ENCODE assay signal across 8 cellular contexts in the genomic region with DNA sequence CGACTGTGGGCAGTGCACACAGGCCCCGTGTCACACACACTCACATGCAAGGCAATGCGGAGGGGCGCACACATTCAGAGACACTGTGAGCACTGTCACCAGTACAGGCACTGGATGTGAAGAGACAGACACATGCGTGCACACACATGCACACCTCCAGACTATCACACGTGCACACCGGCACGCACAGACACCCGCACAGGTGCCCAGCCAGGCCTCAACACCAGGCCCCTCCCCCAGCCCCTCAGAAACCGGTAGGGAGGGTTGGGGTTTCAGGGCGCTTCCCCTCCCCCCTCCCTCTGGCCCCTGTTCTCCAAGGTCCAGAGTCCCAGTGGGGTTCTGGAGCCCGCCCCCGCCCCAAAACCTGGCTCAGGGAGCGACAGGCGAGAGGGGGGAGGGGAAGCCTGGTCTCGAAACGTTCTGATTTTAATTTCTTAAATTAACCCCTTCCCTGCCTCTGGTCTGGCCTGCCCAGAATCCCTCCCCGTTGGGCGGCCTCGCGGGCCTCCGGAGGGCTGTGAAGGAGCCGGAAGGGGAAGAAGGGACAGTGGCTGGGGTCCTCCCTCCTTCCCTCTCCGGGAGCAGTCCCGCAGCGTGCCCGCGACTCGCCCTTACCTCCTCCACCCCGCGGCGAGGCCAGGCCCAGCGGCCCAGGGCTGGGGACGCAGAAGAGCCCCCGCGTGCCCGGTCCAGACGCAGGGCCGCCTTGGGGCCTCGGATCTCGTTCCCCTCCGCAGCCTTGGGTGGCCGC. TPM values are rescaled to one million over a fixed set of nuclear protein-coding genes. Genes with fewer than 3 reads are reported as not detected.
DNase-seq lines count a peak whose midpoint lies in the region; ATAC-seq and TF ChIP-seq lines count a peak whose summit lies in the region.

No MANE protein-coding gene starts in this region.

- peak overlapping the region; percentile 62 for H3K4me3 Mint-ChIP-seq in Calu3 (ENCODE audit: low read depth, unreplicated experiment)
- H3K4me3 Mint-ChIP-seq in activated T-cell treated with anti-CD3 and anti-CD28 coated beads, Interleukin-2, amount 50 U/mL, for 4 hours = peak overlapping the region; percentile 83

- in situ Hi-C loops in gastrocnemius medialis (cut with MboI; ENCODE audit: low sequenced_read_pairs in 4 of 4) = no loop called here

- POLR2A ChIA-PET in RWPE1 (lab: Yijun Ruan, JAX; ENCODE audit: low non-redundant PET) = no interaction called here

- H3K27ac ChIP-seq in HUES48 (ENCODE audit: low read depth, low read length) (peak overlapping the region; percentile 43), cardiac muscle cell (no peak overlapping the region), gastrocnemius medialis (no peak overlapping the region), RWPE1 (no peak overlapping the region)

- H3K36me3 ChIP-seq in HUES48 (ENCODE audit: control insufficient read depth, insufficient read depth, low read length) = no peaks in the 10 kb centered on the region
- no peaks in the 10 kb centered on the region for H3K36me3 ChIP-seq in cardiac muscle cell
- no peaks in the 10 kb centered on the region for H3K36me3 ChIP-seq in gastrocnemius medialis

- H3K27me3 Mint-ChIP-seq in Calu3 (ENCODE audit: unreplicated experiment) = peaks cover 32% of the 10 kb centered on the region
- peaks cover 9% of the 10 kb centered on the region for H3K27me3 Mint-ChIP-seq in activated T-cell treated with anti-CD3 and anti-CD28 coated beads, Interleukin-2, amount 50 U/mL, for 4 hours (ENCODE audit: low read depth)

- peak; percentile 8 for ATAC-seq in GM21367 (IDR thresholded peaks at IDR 0.05; ENCODE audit: unreplicated experiment)
- ATAC-seq in activated T-cell treated with anti-CD3 and anti-CD28 coated beads, Interleukin-2, amount 50 U/mL, for 4 hours = peak; percentile 27 to 41
- no peak for ATAC-seq in gastrocnemius medialis

- no peaks in the 10 kb centered on the region for H3K9me3 Mint-ChIP-seq in Calu3 (ENCODE audit: low read depth, unreplicated experiment)
- no peaks in the 10 kb centered on the region for H3K9me3 Mint-ChIP-seq in activated T-cell treated with anti-CD3 and anti-CD28 coated beads, Interleukin-2, amount 50 U/mL, for 4 hours

- intact Hi-C loops in Calu3 (cut with micrococcal nuclease; ENCODE audit: unreplicated experiment) (no loop called here), gastrocnemius medialis (cut with DNase I; ENCODE audit: low total_unique reads) (no loop called here)

- peaks cover 7% of the 10 kb centered on the region for H3K36me3 Mint-ChIP-seq in Calu3 (ENCODE audit: insufficient read depth, unreplicated experiment)
- peaks cover 6% of the 10 kb centered on the region for H3K36me3 Mint-ChIP-seq in activated T-cell treated with anti-CD3 and anti-CD28 coated beads, Interleukin-2, amount 50 U/mL, for 4 hours (ENCODE audit: insufficient read depth)

- no peak overlapping the region for H3K27ac Mint-ChIP-seq in Calu3 (ENCODE audit: unreplicated experiment)

- DNase-seq in Calu3 = no peak
- no peak for DNase-seq in activated T-cell treated with anti-CD3 and anti-CD28 coated beads, Interleukin-2, amount 50 U/mL, for 4 hours
- DNase-seq in cardiac muscle cell (ENCODE audit: low read depth in 1 of 2, low spot score in 1 of 2) = no peak
- no peak for DNase-seq in gastrocnemius medialis
- no peak for DNase-seq in RWPE1 (ENCODE audit: low spot score)
- DNase-seq in DMS153 treated with DMSO at 0.1 percent for 48 hours (lab: John Stamatoyannopoulos, UW; ENCODE audit: unreplicated experiment) = no peak

- TF ChIP-seq POLR2A in gastrocnemius medialis (IDR thresholded peaks at IDR 0.05) = no peak

- H3K9me3 ChIP-seq in HUES48 (ENCODE audit: control insufficient read depth, insufficient read depth, low read length) = no peaks in the 10 kb centered on the region
- H3K9me3 ChIP-seq in cardiac muscle cell (ENCODE audit: low read depth) = no peaks in the 10 kb centered on the region
- no peaks in the 10 kb centered on the region for H3K9me3 ChIP-seq in gastrocnemius medialis

- peak overlapping the region; percentile 65 for H3K9ac ChIP-seq in HUES48 (ENCODE audit: low read depth, low read length)

- TF ChIP-seq CTCF in Calu3 (IDR thresholded peaks at IDR 0.05; ENCODE audit: unreplicated experiment) (no peak), cardiac muscle cell (IDR thresholded peaks at IDR 0.05; ENCODE audit: low read depth, low read length) (no peak), gastrocnemius medialis (IDR thresholded peaks at IDR 0.05 in 4 of 5, conservative IDR thresholded peaks at IDR 0.05 in 1 of 5) (no peak), RWPE1 (conservative IDR thresholded peaks at IDR 0.05; ENCODE audit: low read depth) (no peak)

- H3K4me1 ChIP-seq in HUES48 (ENCODE audit: control insufficient read depth, insufficient read depth, low read length) (peaks cover 20% of the 10 kb centered on the region), cardiac muscle cell (ENCODE audit: low read depth) (peaks cover 3% of the 10 kb centered on the region), gastrocnemius medialis (peaks cover 9% of the 10 kb centered on the region in 2 donors)

- H3K4me3 ChIP-seq in HUES48 (ENCODE audit: low read depth, low read length) = peak overlapping the region; percentile 81
- H3K4me3 ChIP-seq in cardiac muscle cell = peak overlapping the region; percentile 67
- peak overlapping the region; percentile 51 to 65 (median 56) for H3K4me3 ChIP-seq in gastrocnemius medialis

- H3K4me1 Mint-ChIP-seq in Calu3 (ENCODE audit: low read depth, unreplicated experiment) = peaks cover 5% of the 10 kb centered on the region
- H3K4me1 Mint-ChIP-seq in activated T-cell treated with anti-CD3 and anti-CD28 coated beads, Interleukin-2, amount 50 U/mL, for 4 hours (ENCODE audit: low read depth) = peaks cover 18% of the 10 kb centered on the region

- CTCF ChIA-PET in Calu3 (lab: Charles Lee) = interaction anchor here (0.6 kb wide), 1 partner anchor 19 kb away, joined by 4 read pairs; no protein-coding TSS in a partner anchor
- CTCF ChIA-PET in RWPE1 (lab: Yijun Ruan, JAX) = no interaction called here

- H3K27me3 ChIP-seq in HUES48 (ENCODE audit: control insufficient read depth, insufficient read depth, low read length) = peaks cover 38% of the 10 kb centered on the region
- H3K27me3 ChIP-seq in cardiac muscle cell = peaks cover 63% of the 10 kb centered on the region
- peaks cover 24 to 38% (median 27%) of the 10 kb centered on the region in 3 donors for H3K27me3 ChIP-seq in gastrocnemius medialis

- BruUV-seq in Calu3 (replicated peaks; lab: Mats Ljungman, UMichigan) = no TSS peak

RNA-seq across cellular contexts. Expression of a gene that starts 0.6 kb away (rescaled TPM):
- total RNA-seq in Calu3 (2022) (15.0 and 16.1 TPM in 2 replicates), cardiac muscle cell (4.1 and 5.8 TPM in 2 replicates), gastrocnemius medialis (under 1 TPM in 3 of 4 donors, not detected in 1; 0.13 to 0.82 (median 0.23) TPM)
- total RNA-seq in activated T-cell treated with anti-CD3 and anti-CD28 coated beads, Interleukin-2, amount 50 U/mL, for 4 hours = 10 to 100 TPM; 18.8 to 28.1 (median 27.6) TPM
- polyA plus RNA-seq in cardiac muscle cell = 1.0 and 1.3 TPM in 2 replicates

RNA-seq across cellular contexts. Expression of a gene that starts 9.6 kb away (rescaled TPM):
- total RNA-seq in Calu3 (2022) (0.68 and 0.81 TPM in 2 replicates), cardiac muscle cell (0.06 TPM in 1 of 2 replicates, not detected in the other), gastrocnemius medialis (not detected)
- 1 to 10 TPM in 1 of 3 donors, under 1 TPM in 2; 0.79 to 1.1 (median 0.87) TPM for total RNA-seq in activated T-cell treated with anti-CD3 and anti-CD28 coated beads, Interleukin-2, amount 50 U/mL, for 4 hours
- 0.31 TPM in 1 of 2 replicates, not detected in the other for polyA plus RNA-seq in cardiac muscle cell

RNA-seq across cellular contexts. Expression of a gene that starts 49.6 kb away (rescaled TPM):
- total RNA-seq in Calu3 (2022) (394 and 403 TPM in 2 replicates), cardiac muscle cell (370 and 424 TPM in 2 replicates), gastrocnemius medialis (100 to 1,000 TPM; 215 to 334 (median 284) TPM)
- total RNA-seq in activated T-cell treated with anti-CD3 and anti-CD28 coated beads, Interleukin-2, amount 50 U/mL, for 4 hours = 1,000 to 10,000 TPM in 1 of 3 donors, 100 to 1,000 TPM in 2; 924 to 1,031 (median 969) TPM
- polyA plus RNA-seq in cardiac muscle cell = 340 and 384 TPM in 2 replicates

RNA-seq across cellular contexts. Expression of a gene that starts 50.7 kb away (rescaled TPM):
- 13.2 and 13.8 TPM in 2 replicates for total RNA-seq in Calu3 (2022)
- total RNA-seq in activated T-cell treated with anti-CD3 and anti-CD28 coated beads, Interleukin-2, amount 50 U/mL, for 4 hours = 10 to 100 TPM; 29.5 to 32.3 (median 30.5) TPM
- total RNA-seq in cardiac muscle cell = 42.6 and 99.4 TPM in 2 replicates
- 62.8 and 99.8 TPM in 2 replicates for polyA plus RNA-seq in cardiac muscle cell
- total RNA-seq in gastrocnemius medialis = 100 to 1,000 TPM in 3 of 4 donors, 10 to 100 TPM in 1; 69.4 to 132 (median 104) TPM

Comparison
In these comparisons a context has a peak if more than half of its experiments do, and no peak if none do; other contexts are left out.
1. ATAC-seq: peak in GM21367 (single experiment) and activated T-cell treated with anti-CD3 and anti-CD28 coated beads, Interleukin-2, amount 50 U/mL, for 4 hours (2 of 2); none in gastrocnemius medialis (0 of 2).
2. Peak in every context shown above with its lines, with median percentiles within 50 percentile points of each other: H3K4me3 ChIP-seq.